ENCODE assay signal across 10 cellular contexts in genomic region chr6:25852756-25853155, GRCh38. TPM values are rescaled to one million over a fixed set of nuclear protein-coding genes. Genes with fewer than 3 reads are reported as not detected.
"Had no signal": no experiment of that assay in that cellular context is flagged by ENCODE, and none has a peak within 500 bp of the region (broad histone marks: within the 10 kb centered on the region; RNA-seq: fewer than 3 reads in every experiment).

No MANE protein-coding gene starts in this region.

- H3K9ac ChIP-seq: GM23248 had no signal

- H3K27ac Mint-ChIP-seq: HFFc6 had no signal

- H3K9me3 ChIP-seq: HAP-1 had no signal

- H2AFZ ChIP-seq: GM23248 had no signal

- H3K27ac ChIP-seq: GM23248 had no signal

- H3K4me1 ChIP-seq: HAP-1 had no signal

- DNase-seq: GM23248, GOT3, H7, HFFc6, IMR-90 had no signal

- H3K36me3 ChIP-seq: HAP-1 had no signal

- H3K4me3 ChIP-seq: GM23248, HAP-1, K562 had no signal

- ATAC-seq: HCT116, K562 had no signal

RNA-seq across cellular contexts. Expression of gene SLC17A1, which starts 20.9 kb away (rescaled TPM):
- total RNA-seq: GM23248, H4, H7, HFFc6, HT-29, IMR-90, K562 had no signal
- polyA plus RNA-seq: GM23248, IMR-90, K562 had no signal

RNA-seq across cellular contexts. Expression of gene SLC17A3, which starts 21.3 kb away (rescaled TPM):
- total RNA-seq: GM23248, H7, HFFc6, HT-29, IMR-90, K562 had no signal
- polyA plus RNA-seq: GM23248, IMR-90 had no signal
